15 cellular contexts compared by ENCODE assay signal in genomic region chr10:79379512-79380124, GRCh38. TPM values are rescaled to one million over a fixed set of nuclear protein-coding genes. Genes with fewer than 3 reads are reported as not detected.
DNase-seq lines count a peak whose midpoint lies in the region; ATAC-seq and TF ChIP-seq lines count a peak whose summit lies in the region.
"Had no signal": no experiment of that assay in that cellular context is flagged by ENCODE, and none has a peak within 500 bp of the region (broad histone marks: within the 10 kb centered on the region; RNA-seq: fewer than 3 reads in every experiment).

No MANE protein-coding gene starts in this region.

- H3K4me2 ChIP-seq in skeletal muscle satellite cell (ENCODE audit: low read length) = peak overlapping the region; percentile 14
- H3K4me2 ChIP-seq: KMS-11 had no signal

- ATAC-seq in left lobe of liver = peak; percentile 69
- no peak for ATAC-seq in GM21526 (IDR thresholded peaks at IDR 0.05; ENCODE audit: low FRiP score, unreplicated experiment)
- no peak for ATAC-seq in GM21515 (IDR thresholded peaks at IDR 0.05; ENCODE audit: unreplicated experiment)
- ATAC-seq: stimulated activated memory B cell treated with anti-CD40 and anti-IgM and Interleukin-4, amounts not matched to agents 10 μg/mL and 1 μg/mL and 100 μg/mL, for 72 hours had no signal

- H3K4me3 ChIP-seq in skeletal muscle satellite cell (ENCODE audit: low read length) = no peak overlapping the region
- H3K4me3 ChIP-seq: adrenal gland, left lung had no signal

- H3K27me3 ChIP-seq in skeletal muscle satellite cell (ENCODE audit: control insufficient read depth, insufficient read depth, low read length) = no peaks in the 10 kb centered on the region
- H3K27me3 ChIP-seq: adrenal gland, left lung had no signal

- CTCF ChIA-PET in GM10248 (lab: Yijun Ruan, JAX) = interaction anchor here (1.4 to 1.7 kb wide), 2 partner anchors 9 to 21 kb away, joined by 6 to 9 read pairs; no protein-coding TSS in a partner anchor

- H3K4me1 ChIP-seq in skeletal muscle satellite cell (ENCODE audit: control insufficient read depth, insufficient read depth, low read length) = peaks cover 46% of the 10 kb centered on the region

- DNase-seq in GM10248 (ENCODE audit: extremely low spot score) (peak; percentile 12), left lobe of liver (ENCODE audit: low spot score) (peak; percentile 83), dedifferentiated amniotic fluid mesenchymal stem cell (ENCODE audit: extremely low spot score) (no peak), NCI-H187 treated with DMSO at 0.1 percent for 48 hours (lab: John Stamatoyannopoulos, UW) (no peak)
- DNase-seq: activated CD4-positive, alpha-beta T cell treated with anti-CD3 and anti-CD28 coated beads, Interleukin-2, amount 10 ng/mL, durations not matched to agents 24 days and 14 days; NCI-H345; stimulated activated CD4-positive, alpha-beta T cell treated with anti-CD3 and anti-CD28 coated beads, Interleukin-12 subunit alpha, Interleukin-12 subunit beta, amount 100 ng/mL, for 4 hours had no signal

- H3K9ac ChIP-seq in skeletal muscle satellite cell (ENCODE audit: low read depth, low read length) = no peak overlapping the region
- H3K9ac ChIP-seq: KMS-11 had no signal

- no peak for TF ChIP-seq CTCF in GM10248 (IDR thresholded peaks at IDR 0.05; ENCODE audit: control extremely low read depth, extremely low read depth, low read depth, missing control alignments)

- H3K36me3 ChIP-seq in skeletal muscle satellite cell (ENCODE audit: insufficient read depth, low read length) = no peaks in the 10 kb centered on the region
- H3K36me3 ChIP-seq: adrenal gland, left lung had no signal

- POLR2A ChIA-PET in GM10248 (lab: Yijun Ruan, JAX) = no interaction called here

- no peaks in the 10 kb centered on the region for H3K9me3 ChIP-seq in skeletal muscle satellite cell (replicated peaks; ENCODE audit: low read length)
- H3K9me3 ChIP-seq: adrenal gland, left lung had no signal

- peak overlapping the region; percentile 32 for H3K27ac ChIP-seq in cingulate gyrus (ENCODE audit: low read depth, low read length)
- H3K27ac ChIP-seq: KMS-11 had no signal

RNA-seq across cellular contexts. Expression of gene PPIF, which starts 32.3 kb away (rescaled TPM):
- 93.4 TPM for total RNA-seq in left lobe of liver
- total RNA-seq in skeletal muscle satellite cell (2012; rRNA removed) = 56.0 and 66.0 TPM in 2 replicates

Comparison
In these comparisons a context has a peak if more than half of its experiments do, and no peak if none do; other contexts are left out.
1. DNase-seq: peak in GM10248 (single experiment) and left lobe of liver (single experiment); none in dedifferentiated amniotic fluid mesenchymal stem cell (single experiment) and NCI-H187 treated with DMSO at 0.1 percent for 48 hours (single experiment).